In the genomic region with DNA sequence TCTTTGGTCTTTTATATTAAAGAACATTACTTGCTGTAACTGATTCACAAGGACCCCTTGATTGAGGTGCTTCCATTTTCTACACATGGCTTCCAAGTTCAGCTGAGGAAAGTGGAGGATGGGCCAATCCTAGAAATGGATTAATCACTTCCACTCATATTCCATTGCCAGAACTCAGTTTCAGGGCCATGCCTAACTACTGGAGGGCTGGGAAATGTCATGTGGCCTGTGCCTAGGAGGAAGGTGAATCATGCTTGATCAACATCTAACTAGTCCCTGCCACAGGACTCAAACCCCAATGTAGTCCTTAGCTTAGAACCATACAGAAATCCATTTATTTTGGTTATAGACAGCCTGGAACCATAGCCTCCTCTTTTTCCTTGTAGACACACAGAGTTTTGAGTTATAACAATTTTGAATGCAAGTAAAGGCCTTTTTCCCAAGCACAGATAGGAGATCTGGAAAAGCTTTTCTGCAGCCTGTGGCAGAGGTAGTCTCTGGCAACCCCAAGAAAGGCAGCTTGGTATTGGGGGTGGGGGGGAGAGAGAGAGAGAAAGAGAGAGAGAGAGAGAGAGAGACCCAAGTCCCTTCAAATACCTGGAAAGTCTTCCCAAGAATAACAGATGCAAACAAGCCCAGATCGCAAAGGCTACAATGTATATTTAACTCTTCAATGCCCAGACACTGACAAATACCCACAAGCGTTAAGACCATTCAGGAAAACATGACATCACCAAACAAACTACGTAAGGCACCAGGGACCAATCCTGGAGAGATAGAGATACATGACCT, we compare ENCODE assay signal across 1 cellular context.
TF ChIP-seq lines count a peak whose summit lies in the region.

No MANE protein-coding gene starts in this region.

TF ChIP-seq in IMR-90, 13 proteins besides CTCF, POLR2A, EP300 and RAD21:
- no peak for TF ChIP-seq FOS (IDR thresholded peaks at IDR 0.05; ENCODE audit: low read depth, low read length)
- no peak for TF ChIP-seq MAFK (IDR thresholded peaks at IDR 0.05; ENCODE audit: low read depth, low read length)
- no peak for TF ChIP-seq CEBPB (IDR thresholded peaks at IDR 0.05; ENCODE audit: low read depth, low read length)
- no peak for TF ChIP-seq NFE2L2 (IDR thresholded peaks at IDR 0.05; ENCODE audit: low read depth, low read length)
- no peak for TF ChIP-seq SMC3 (IDR thresholded peaks at IDR 0.05; ENCODE audit: low read depth, low read length)
- TF ChIP-seq RFX5 (IDR thresholded peaks at IDR 0.05; ENCODE audit: low read depth, low read length): no peak
- TF ChIP-seq CHD1 (IDR thresholded peaks at IDR 0.05; ENCODE audit: low read depth, low read length): no peak
- no peak for TF ChIP-seq RCOR1 (IDR thresholded peaks at IDR 0.05; ENCODE audit: insufficient replicate concordance, low read length)
